ENCODE assay signal across 8 cellular contexts in the genomic region with DNA sequence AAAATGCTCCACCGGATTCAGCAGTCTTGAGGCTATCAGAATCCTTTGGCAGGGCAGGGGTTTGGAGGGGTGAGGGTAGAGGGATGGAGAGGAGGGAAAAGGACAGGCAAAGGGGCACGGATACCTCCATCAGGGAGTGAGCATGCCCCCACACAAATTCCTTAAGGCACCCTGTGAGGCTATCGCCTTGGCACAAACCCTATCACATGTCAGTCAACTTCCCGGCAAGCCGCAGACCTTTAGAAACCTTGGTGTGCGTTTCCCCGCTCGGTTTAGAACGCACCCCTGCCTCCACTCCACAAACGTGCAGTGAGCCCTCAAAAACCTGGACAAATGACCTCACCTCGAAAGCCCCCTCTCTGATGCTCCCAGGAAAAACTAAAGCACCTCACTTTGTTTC. TPM values are rescaled to one million over a fixed set of nuclear protein-coding genes. Genes with fewer than 3 reads are reported as not detected.
DNase-seq lines count a peak whose midpoint lies in the region; ATAC-seq and TF ChIP-seq lines count a peak whose summit lies in the region.

No MANE protein-coding gene starts in this region.

- H3K9me3 Mint-ChIP-seq in activated CD4-positive, alpha-beta T cell treated with anti-CD3 and anti-CD28 coated beads, Interleukin-2, amount 10 ng/mL, durations not matched to agents 7 days and 5 days: peaks cover 2% of the 10 kb centered on the region
- no peaks in the 10 kb centered on the region for H3K9me3 Mint-ChIP-seq in activated T-helper 2 cell treated with anti-CD3 and anti-CD28 coated beads, Interferon-gamma antibody, Interleukin-2, Interleukin-4, amounts not matched to agents 10 μg/mL and 5 μg/mL and 100 μg/mL, durations not matched to agents 14 hours and 24 hours and 36 hours

- peaks cover 3% of the 10 kb centered on the region for H3K27me3 Mint-ChIP-seq in activated CD4-positive, alpha-beta T cell treated with anti-CD3 and anti-CD28 coated beads, Interleukin-2, amount 10 ng/mL, durations not matched to agents 7 days and 5 days
- peaks cover 5% of the 10 kb centered on the region for H3K27me3 Mint-ChIP-seq in activated T-helper 2 cell treated with anti-CD3 and anti-CD28 coated beads, Interferon-gamma antibody, Interleukin-2, Interleukin-4, amounts not matched to agents 10 μg/mL and 5 μg/mL and 100 μg/mL, durations not matched to agents 14 hours and 24 hours and 36 hours (ENCODE audit: low read depth)

- ATAC-seq in HG03521 (IDR thresholded peaks at IDR 0.05; ENCODE audit: unreplicated experiment): no peak

- peak overlapping the region; percentile 96 for H3K27ac ChIP-seq in suprapubic skin

- peak overlapping the region; percentile 79 for H3K4me3 Mint-ChIP-seq in activated CD4-positive, alpha-beta T cell treated with anti-CD3 and anti-CD28 coated beads, Interleukin-2, amount 10 ng/mL, durations not matched to agents 7 days and 5 days
- H3K4me3 Mint-ChIP-seq in activated T-helper 2 cell treated with anti-CD3 and anti-CD28 coated beads, Interferon-gamma antibody, Interleukin-2, Interleukin-4, amounts not matched to agents 10 μg/mL and 5 μg/mL and 100 μg/mL, durations not matched to agents 14 hours and 24 hours and 36 hours (ENCODE audit: low read depth): peak overlapping the region; percentile 90

- H3K9me3 ChIP-seq in iPS-18c (ENCODE audit: control insufficient read depth, insufficient read depth, low read length) (no peaks in the 10 kb centered on the region), suprapubic skin (no peaks in the 10 kb centered on the region)

- H3K36me3 Mint-ChIP-seq in activated CD4-positive, alpha-beta T cell treated with anti-CD3 and anti-CD28 coated beads, Interleukin-2, amount 10 ng/mL, durations not matched to agents 7 days and 5 days (ENCODE audit: low read depth): peaks cover 13% of the 10 kb centered on the region
- peaks cover 16% of the 10 kb centered on the region for H3K36me3 Mint-ChIP-seq in activated T-helper 2 cell treated with anti-CD3 and anti-CD28 coated beads, Interferon-gamma antibody, Interleukin-2, Interleukin-4, amounts not matched to agents 10 μg/mL and 5 μg/mL and 100 μg/mL, durations not matched to agents 14 hours and 24 hours and 36 hours (ENCODE audit: low read depth)

- H3K4me1 Mint-ChIP-seq in activated CD4-positive, alpha-beta T cell treated with anti-CD3 and anti-CD28 coated beads, Interleukin-2, amount 10 ng/mL, durations not matched to agents 7 days and 5 days: peaks cover 26% of the 10 kb centered on the region
- H3K4me1 Mint-ChIP-seq in activated T-helper 2 cell treated with anti-CD3 and anti-CD28 coated beads, Interferon-gamma antibody, Interleukin-2, Interleukin-4, amounts not matched to agents 10 μg/mL and 5 μg/mL and 100 μg/mL, durations not matched to agents 14 hours and 24 hours and 36 hours (ENCODE audit: low read depth): peaks cover 22% of the 10 kb centered on the region

- no peak for TF ChIP-seq EP300 in suprapubic skin (IDR thresholded peaks at IDR 0.05)

- H3K36me3 ChIP-seq in suprapubic skin: no peaks in the 10 kb centered on the region

- POLR2A ChIA-PET in activated CD4-positive, alpha-beta T cell treated with anti-CD3 and anti-CD28 coated beads, Interleukin-2, amount 10 ng/mL, durations not matched to agents 7 days and 5 days (lab: Charles Lee): no interaction called here

- no peak for TF ChIP-seq CTCF in suprapubic skin (IDR thresholded peaks at IDR 0.05)

- H3K4me1 ChIP-seq in suprapubic skin: peaks cover 37% of the 10 kb centered on the region

- WGBS in suprapubic skin: 60% methylated on average over 11 of the region's 11 CpGs

- CTCF ChIA-PET in activated CD4-positive, alpha-beta T cell treated with anti-CD3 and anti-CD28 coated beads, Interleukin-2, amount 10 ng/mL, durations not matched to agents 7 days and 5 days (lab: Charles Lee): no interaction called here

- H3K4me3 ChIP-seq in iPS-18c (ENCODE audit: insufficient read depth, low read depth, low read length) (peak overlapping the region; percentile 95; the same call in 1 of the 2 replicates), suprapubic skin (peak overlapping the region; percentile 89)

- no peaks in the 10 kb centered on the region for H3K27me3 ChIP-seq in suprapubic skin

- peak overlapping the region; percentile 95 for H3K27ac Mint-ChIP-seq in activated CD4-positive, alpha-beta T cell treated with anti-CD3 and anti-CD28 coated beads, Interleukin-2, amount 10 ng/mL, durations not matched to agents 7 days and 5 days
- H3K27ac Mint-ChIP-seq in activated T-helper 2 cell treated with anti-CD3 and anti-CD28 coated beads, Interferon-gamma antibody, Interleukin-2, Interleukin-4, amounts not matched to agents 10 μg/mL and 5 μg/mL and 100 μg/mL, durations not matched to agents 14 hours and 24 hours and 36 hours: peak overlapping the region; percentile 95

- no peak for TF ChIP-seq POLR2A in suprapubic skin (IDR thresholded peaks at IDR 0.05)

- intact Hi-C loops in activated T-helper 2 cell treated with anti-CD3 and anti-CD28 coated beads, Interferon-gamma antibody, Interleukin-2, Interleukin-4, amounts not matched to agents 10 μg/mL and 5 μg/mL and 100 μg/mL, durations not matched to agents 14 hours and 24 hours and 36 hours (cut with micrococcal nuclease): loop anchor here (1.0 to 10.0 kb wide), 5 partner anchors 49 to 1123 kb away; a partner anchor contains a TSS

- no peak for DNase-seq in activated CD4-positive, alpha-beta T cell treated with anti-CD3 and anti-CD28 coated beads, Interleukin-2, amount 10 ng/mL, durations not matched to agents 7 days and 5 days
- no peak for DNase-seq in activated CD4-positive, alpha-beta T cell treated with anti-CD3 and anti-CD28 coated beads for 1 hour
- DNase-seq in activated T-helper 2 cell treated with anti-CD3 and anti-CD28 coated beads, Interferon-gamma antibody, Interleukin-2, Interleukin-4, amounts not matched to agents 10 μg/mL and 5 μg/mL and 100 μg/mL, durations not matched to agents 14 hours and 24 hours and 36 hours (ENCODE audit: low spot score): no peak
- DNase-seq in suprapubic skin (ENCODE audit: low spot score in 2 of 2) (no peak), mucosa of gallbladder (ENCODE audit: low spot score) (no peak), AG20443 (ENCODE audit: low spot score) (no peak)

RNA-seq across cellular contexts. Expression of a gene that starts 0.4 kb away (rescaled TPM):
- 10 to 100 TPM; 14.9 to 15.5 TPM for total RNA-seq in activated CD4-positive, alpha-beta T cell treated with anti-CD3 and anti-CD28 coated beads, Interleukin-2, amount 10 ng/mL, durations not matched to agents 7 days and 5 days
- 16.0 and 17.6 TPM in 2 replicates for total RNA-seq in activated T-helper 2 cell treated with anti-CD3 and anti-CD28 coated beads, Interferon-gamma antibody, Interleukin-2, Interleukin-4, amounts not matched to agents 10 μg/mL and 5 μg/mL and 100 μg/mL, durations not matched to agents 14 hours and 24 hours and 36 hours
- total RNA-seq in suprapubic skin: 10 to 100 TPM; 13.4 to 27.4 (median 21.0) TPM
- 21.9 TPM for total RNA-seq in mucosa of gallbladder
